In the genomic region with DNA sequence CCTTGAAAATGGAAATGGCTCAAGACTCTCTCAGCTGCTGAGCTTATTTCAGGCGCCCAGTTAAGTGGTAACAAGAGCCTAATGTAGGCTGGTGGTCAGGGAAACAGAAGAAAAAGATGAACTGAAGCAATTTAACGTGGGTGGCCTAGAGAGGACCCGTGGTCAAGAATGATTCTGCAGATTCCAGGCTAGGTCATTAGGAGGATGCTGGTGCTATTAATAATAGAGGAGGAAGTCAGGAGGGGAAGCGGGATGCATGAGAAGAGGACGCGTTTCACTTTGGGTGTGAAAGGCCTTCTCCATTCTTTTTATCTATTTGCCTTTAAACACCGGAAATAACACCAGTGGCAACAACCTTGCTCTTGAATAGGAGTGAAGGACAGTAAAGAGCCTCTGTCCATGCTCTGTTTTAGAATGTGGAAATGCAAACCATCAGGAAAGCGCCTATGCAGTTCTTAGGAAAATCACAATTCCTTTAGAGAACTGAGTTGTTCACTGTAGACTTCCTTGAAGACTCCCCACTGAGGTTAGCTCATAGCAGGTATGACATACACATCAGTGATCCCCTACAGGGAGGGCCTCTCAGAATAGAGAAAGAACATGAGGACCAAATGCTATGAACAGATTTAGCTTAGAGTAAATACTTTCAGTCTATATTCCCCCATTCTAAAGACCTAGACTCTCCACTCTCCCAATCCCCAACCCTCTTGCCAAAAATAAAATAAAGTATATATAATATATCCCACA, we compare ENCODE assay signal across 1 cellular context.
TF ChIP-seq lines count a peak whose summit lies in the region.

No MANE protein-coding gene starts in this region.

TF ChIP-seq in H1, 55 proteins besides CTCF, POLR2A, EP300 and RAD21:
- TF ChIP-seq BCL11A (IDR thresholded peaks at IDR 0.05; ENCODE audit: low read depth in 2 of 2, low read length in 2 of 2), result no peak
- no peak for TF ChIP-seq RNF2 (IDR thresholded peaks at IDR 0.05; ENCODE audit: borderline replicate concordance, low read depth, low read length, missing control alignments, poor library complexity, severe bottlenecking)
- no peak for TF ChIP-seq GTF2F1 (IDR thresholded peaks at IDR 0.05; ENCODE audit: borderline replicate concordance, low read depth, low read length)
- TF ChIP-seq POU5F1 (IDR thresholded peaks at IDR 0.05; ENCODE audit: low read depth, low read length), result no peak
- TF ChIP-seq TAF7 (optimal IDR thresholded peaks at IDR 0.05; ENCODE audit: borderline replicate concordance, low read depth, low read length), result no peak
- no peak for TF ChIP-seq FOSL1 (IDR thresholded peaks at IDR 0.05; ENCODE audit: insufficient read depth, low read depth, low read length)
- TF ChIP-seq SIX5 (IDR thresholded peaks at IDR 0.05; ENCODE audit: low read depth, low read length), result no peak
- no peak for TF ChIP-seq PHF8 (conservative IDR thresholded peaks at IDR 0.05; ENCODE audit: low read depth, low read length)
- TF ChIP-seq TCF12 (IDR thresholded peaks at IDR 0.05; ENCODE audit: low read depth, low read length), result no peak
- TF ChIP-seq, protein P1, sequence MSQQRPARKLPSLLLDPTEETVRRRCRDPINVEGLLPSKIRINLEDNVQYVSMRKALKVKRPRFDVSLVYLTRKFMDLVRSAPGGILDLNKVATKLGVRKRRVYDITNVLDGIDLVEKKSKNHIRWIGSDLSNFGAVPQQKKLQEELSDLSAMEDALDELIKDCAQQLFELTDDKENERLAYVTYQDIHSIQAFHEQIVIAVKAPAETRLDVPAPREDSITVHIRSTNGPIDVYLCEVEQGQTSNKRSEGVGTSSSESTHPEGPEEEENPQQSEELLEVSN (IDR thresholded peaks at IDR 0.05), result no peak
- TF ChIP-seq, protein P2, sequence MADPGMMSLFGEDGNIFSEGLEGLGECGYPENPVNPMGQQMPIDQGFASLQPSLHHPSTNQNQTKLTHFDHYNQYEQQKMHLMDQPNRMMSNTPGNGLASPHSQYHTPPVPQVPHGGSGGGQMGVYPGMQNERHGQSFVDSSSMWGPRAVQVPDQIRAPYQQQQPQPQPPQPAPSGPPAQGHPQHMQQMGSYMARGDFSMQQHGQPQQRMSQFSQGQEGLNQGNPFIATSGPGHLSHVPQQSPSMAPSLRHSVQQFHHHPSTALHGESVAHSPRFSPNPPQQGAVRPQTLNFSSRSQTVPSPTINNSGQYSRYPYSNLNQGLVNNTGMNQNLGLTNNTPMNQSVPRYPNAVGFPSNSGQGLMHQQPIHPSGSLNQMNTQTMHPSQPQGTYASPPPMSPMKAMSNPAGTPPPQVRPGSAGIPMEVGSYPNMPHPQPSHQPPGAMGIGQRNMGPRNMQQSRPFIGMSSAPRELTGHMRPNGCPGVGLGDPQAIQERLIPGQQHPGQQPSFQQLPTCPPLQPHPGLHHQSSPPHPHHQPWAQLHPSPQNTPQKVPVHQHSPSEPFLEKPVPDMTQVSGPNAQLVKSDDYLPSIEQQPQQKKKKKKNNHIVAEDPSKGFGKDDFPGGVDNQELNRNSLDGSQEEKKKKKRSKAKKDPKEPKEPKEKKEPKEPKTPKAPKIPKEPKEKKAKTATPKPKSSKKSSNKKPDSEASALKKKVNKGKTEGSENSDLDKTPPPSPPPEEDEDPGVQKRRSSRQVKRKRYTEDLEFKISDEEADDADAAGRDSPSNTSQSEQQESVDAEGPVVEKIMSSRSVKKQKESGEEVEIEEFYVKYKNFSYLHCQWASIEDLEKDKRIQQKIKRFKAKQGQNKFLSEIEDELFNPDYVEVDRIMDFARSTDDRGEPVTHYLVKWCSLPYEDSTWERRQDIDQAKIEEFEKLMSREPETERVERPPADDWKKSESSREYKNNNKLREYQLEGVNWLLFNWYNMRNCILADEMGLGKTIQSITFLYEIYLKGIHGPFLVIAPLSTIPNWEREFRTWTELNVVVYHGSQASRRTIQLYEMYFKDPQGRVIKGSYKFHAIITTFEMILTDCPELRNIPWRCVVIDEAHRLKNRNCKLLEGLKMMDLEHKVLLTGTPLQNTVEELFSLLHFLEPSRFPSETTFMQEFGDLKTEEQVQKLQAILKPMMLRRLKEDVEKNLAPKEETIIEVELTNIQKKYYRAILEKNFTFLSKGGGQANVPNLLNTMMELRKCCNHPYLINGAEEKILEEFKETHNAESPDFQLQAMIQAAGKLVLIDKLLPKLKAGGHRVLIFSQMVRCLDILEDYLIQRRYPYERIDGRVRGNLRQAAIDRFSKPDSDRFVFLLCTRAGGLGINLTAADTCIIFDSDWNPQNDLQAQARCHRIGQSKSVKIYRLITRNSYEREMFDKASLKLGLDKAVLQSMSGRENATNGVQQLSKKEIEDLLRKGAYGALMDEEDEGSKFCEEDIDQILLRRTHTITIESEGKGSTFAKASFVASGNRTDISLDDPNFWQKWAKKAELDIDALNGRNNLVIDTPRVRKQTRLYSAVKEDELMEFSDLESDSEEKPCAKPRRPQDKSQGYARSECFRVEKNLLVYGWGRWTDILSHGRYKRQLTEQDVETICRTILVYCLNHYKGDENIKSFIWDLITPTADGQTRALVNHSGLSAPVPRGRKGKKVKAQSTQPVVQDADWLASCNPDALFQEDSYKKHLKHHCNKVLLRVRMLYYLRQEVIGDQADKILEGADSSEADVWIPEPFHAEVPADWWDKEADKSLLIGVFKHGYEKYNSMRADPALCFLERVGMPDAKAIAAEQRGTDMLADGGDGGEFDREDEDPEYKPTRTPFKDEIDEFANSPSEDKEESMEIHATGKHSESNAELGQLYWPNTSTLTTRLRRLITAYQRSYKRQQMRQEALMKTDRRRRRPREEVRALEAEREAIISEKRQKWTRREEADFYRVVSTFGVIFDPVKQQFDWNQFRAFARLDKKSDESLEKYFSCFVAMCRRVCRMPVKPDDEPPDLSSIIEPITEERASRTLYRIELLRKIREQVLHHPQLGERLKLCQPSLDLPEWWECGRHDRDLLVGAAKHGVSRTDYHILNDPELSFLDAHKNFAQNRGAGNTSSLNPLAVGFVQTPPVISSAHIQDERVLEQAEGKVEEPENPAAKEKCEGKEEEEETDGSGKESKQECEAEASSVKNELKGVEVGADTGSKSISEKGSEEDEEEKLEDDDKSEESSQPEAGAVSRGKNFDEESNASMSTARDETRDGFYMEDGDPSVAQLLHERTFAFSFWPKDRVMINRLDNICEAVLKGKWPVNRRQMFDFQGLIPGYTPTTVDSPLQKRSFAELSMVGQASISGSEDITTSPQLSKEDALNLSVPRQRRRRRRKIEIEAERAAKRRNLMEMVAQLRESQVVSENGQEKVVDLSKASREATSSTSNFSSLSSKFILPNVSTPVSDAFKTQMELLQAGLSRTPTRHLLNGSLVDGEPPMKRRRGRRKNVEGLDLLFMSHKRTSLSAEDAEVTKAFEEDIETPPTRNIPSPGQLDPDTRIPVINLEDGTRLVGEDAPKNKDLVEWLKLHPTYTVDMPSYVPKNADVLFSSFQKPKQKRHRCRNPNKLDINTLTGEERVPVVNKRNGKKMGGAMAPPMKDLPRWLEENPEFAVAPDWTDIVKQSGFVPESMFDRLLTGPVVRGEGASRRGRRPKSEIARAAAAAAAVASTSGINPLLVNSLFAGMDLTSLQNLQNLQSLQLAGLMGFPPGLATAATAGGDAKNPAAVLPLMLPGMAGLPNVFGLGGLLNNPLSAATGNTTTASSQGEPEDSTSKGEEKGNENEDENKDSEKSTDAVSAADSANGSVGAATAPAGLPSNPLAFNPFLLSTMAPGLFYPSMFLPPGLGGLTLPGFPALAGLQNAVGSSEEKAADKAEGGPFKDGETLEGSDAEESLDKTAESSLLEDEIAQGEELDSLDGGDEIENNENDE (IDR thresholded peaks at IDR 0.05; ENCODE audit: insufficient replicate concordance, low read length), result no peak
- no peak for TF ChIP-seq SAP30 (IDR thresholded peaks at IDR 0.05; ENCODE audit: insufficient read depth, insufficient replicate concordance, low read length)
- TF ChIP-seq KDM4A (IDR thresholded peaks at IDR 0.05; ENCODE audit: low read depth, low read length, severe bottlenecking), result no peak
